In genomic region chr3:27415202-27415601, GRCh38 we compare ENCODE assay signal across 18 cellular contexts. TPM values are rescaled to one million over a fixed set of nuclear protein-coding genes. Genes with fewer than 3 reads are reported as not detected.
DNase-seq lines count a peak whose midpoint lies in the region; ATAC-seq and TF ChIP-seq lines count a peak whose summit lies in the region.
"Had no signal": no experiment of that assay in that cellular context is flagged by ENCODE, and none has a peak within 500 bp of the region (broad histone marks: within the 10 kb centered on the region; RNA-seq: fewer than 3 reads in every experiment).

No MANE protein-coding gene starts in this region.

- peaks cover 10% of the 10 kb centered on the region; the same call in 2 of the 3 replicates for H3K4me1 Mint-ChIP-seq in GM23338
- no peaks in the 10 kb centered on the region for H3K4me1 Mint-ChIP-seq in nephron progenitor cell
- peaks cover 15% of the 10 kb centered on the region for H3K4me1 Mint-ChIP-seq in WTC11

- no peaks in the 10 kb centered on the region for H3K27me3 ChIP-seq in GM23338 (ENCODE audit: insufficient read depth)
- no peaks in the 10 kb centered on the region for H3K27me3 ChIP-seq in Panc1 (ENCODE audit: control insufficient read depth, insufficient read depth, low read length)
- H3K27me3 ChIP-seq: BLaER1 treated with 17β-estradiol and CSF1 and Interleukin-3, amounts not matched to agents 10 nM and 100 nM had no signal

- intact Hi-C loops in Panc1 (cut with micrococcal nuclease; ENCODE audit: unreplicated experiment), result no loop called here

- ATAC-seq in GM23338 (no peak), Panc1 (no peak), HG02571 (IDR thresholded peaks at IDR 0.05; ENCODE audit: unreplicated experiment) (no peak), WTC11 (no peak)
- ATAC-seq: A549; CD8-positive, alpha-beta T cell had no signal

- POLR2A ChIA-PET in Panc1 (lab: Charles Lee) (no interaction called here), WTC11 (lab: Charles Lee) (no interaction called here)

- TF ChIP-seq CTCF in GM23338 (conservative IDR thresholded peaks at IDR 0.05; ENCODE audit: low read depth in 2 of 2), result no peak
- TF ChIP-seq CTCF in Panc1 (IDR thresholded peaks at IDR 0.05), result no peak
- no peak for TF ChIP-seq CTCF in nephron progenitor cell (IDR thresholded peaks at IDR 0.05)
- no peak for TF ChIP-seq CTCF in WTC11 (IDR thresholded peaks at IDR 0.05)

- H3K27ac ChIP-seq in GM23338 (ENCODE audit: low read depth) (peak overlapping the region; percentile 20), Panc1 (ENCODE audit: low read length) (no peak overlapping the region)
- H3K27ac ChIP-seq: 22Rv1; A549; BLaER1 treated with 17β-estradiol and CSF1 and Interleukin-3, amounts not matched to agents 10 nM and 100 nM; C4-2B had no signal

- peaks cover 34% of the 10 kb centered on the region; the same call in 1 of the 2 replicates for H3K36me3 ChIP-seq in GM23338 (ENCODE audit: insufficient read depth)
- H3K36me3 ChIP-seq in Panc1 (ENCODE audit: control insufficient read depth, insufficient read depth, low read length), result peaks cover 64% of the 10 kb centered on the region

- H3K4me3 ChIP-seq in GM23338, result no peak overlapping the region
- H3K4me3 ChIP-seq in Panc1 (ENCODE audit: low read depth in 2 of 2, low read length in 2 of 2), result no peak overlapping the region
- H3K4me3 ChIP-seq: A549; BLaER1 treated with 17β-estradiol and CSF1 and Interleukin-3, amounts not matched to agents 10 nM and 100 nM had no signal

- no peak overlapping the region for H3K4me3 Mint-ChIP-seq in GM23338
- no peak overlapping the region for H3K4me3 Mint-ChIP-seq in nephron progenitor cell
- H3K4me3 Mint-ChIP-seq in WTC11, result no peak overlapping the region
- H3K4me3 Mint-ChIP-seq: B cell; CD4-positive, alpha-beta T cell; CD8-positive, alpha-beta T cell had no signal

- CTCF ChIA-PET in Panc1 (lab: Charles Lee) (no interaction called here), WTC11 (lab: Charles Lee) (interaction anchor here (0.6 kb wide), 1 partner anchor 10 kb away, joined by 5 read pairs; no protein-coding TSS in a partner anchor)

- H3K9me3 ChIP-seq in Panc1 (ENCODE audit: control insufficient read depth, insufficient read depth, low read depth, low read length), result no peaks in the 10 kb centered on the region
- H3K9me3 ChIP-seq: A549; BLaER1 treated with 17β-estradiol and CSF1 and Interleukin-3, amounts not matched to agents 10 nM and 100 nM; Caco-2 had no signal

- H3K79me2 ChIP-seq in GM23338 (replicated peaks; ENCODE audit: insufficient read depth), result no peaks in the 10 kb centered on the region

- peaks cover 50% of the 10 kb centered on the region for H3K36me3 Mint-ChIP-seq in GM23338 (ENCODE audit: low read depth)
- peaks cover 66% of the 10 kb centered on the region for H3K36me3 Mint-ChIP-seq in nephron progenitor cell (ENCODE audit: low read depth)
- H3K36me3 Mint-ChIP-seq in WTC11, result peaks cover 51% of the 10 kb centered on the region

- TSS peak; percentile 3 for BruUV-seq in Panc1 (replicated peaks; lab: Mats Ljungman, UMichigan)

- no peaks in the 10 kb centered on the region for H3K27me3 Mint-ChIP-seq in GM23338 (ENCODE audit: insufficient read depth, low read depth, poor library complexity)
- no peaks in the 10 kb centered on the region for H3K27me3 Mint-ChIP-seq in nephron progenitor cell (ENCODE audit: low read depth, poor library complexity)
- no peaks in the 10 kb centered on the region for H3K27me3 Mint-ChIP-seq in WTC11 (ENCODE audit: low read depth)
- H3K27me3 Mint-ChIP-seq: B cell; CD4-positive, alpha-beta T cell had no signal

- H2AFZ ChIP-seq in GM23338, result no peak overlapping the region

- DNase-seq in GM23338 (ENCODE audit: low spot score) (no peak), Panc1 (ENCODE audit: low read depth, low spot score) (no peak), nephron progenitor cell (no peak), WTC11 (ENCODE audit: low spot score) (no peak), anterior cingulate cortex (lab: John Stamatoyannopoulos, UW) (no peak)
- DNase-seq: AML-193; Caco-2; Calu3; CD4-positive, alpha-beta T cell; CD8-positive, alpha-beta T cell; DMS79 treated with DMSO at 0.1 percent for 48 hours; GF-D8 had no signal

- no peak overlapping the region for H3K27ac Mint-ChIP-seq in GM23338
- H3K27ac Mint-ChIP-seq in nephron progenitor cell, result peak overlapping the region; percentile 50
- no peak overlapping the region for H3K27ac Mint-ChIP-seq in WTC11
- H3K27ac Mint-ChIP-seq: B cell; CD4-positive, alpha-beta T cell; CD8-positive, alpha-beta T cell had no signal

- no peaks in the 10 kb centered on the region for H3K9me2 ChIP-seq in GM23338 (ENCODE audit: insufficient read depth)

- H3K4me2 ChIP-seq in GM23338, result no peak overlapping the region
- H3K4me2 ChIP-seq: A549; BLaER1 treated with 17β-estradiol and CSF1 and Interleukin-3, amounts not matched to agents 10 nM and 100 nM had no signal

- H3K9me3 Mint-ChIP-seq in GM23338, result no peaks in the 10 kb centered on the region; the same call in 2 of the 3 replicates
- no peaks in the 10 kb centered on the region for H3K9me3 Mint-ChIP-seq in nephron progenitor cell
- no peaks in the 10 kb centered on the region for H3K9me3 Mint-ChIP-seq in WTC11
- H3K9me3 Mint-ChIP-seq: CD4-positive, alpha-beta T cell; CD8-positive, alpha-beta T cell had no signal

- in situ Hi-C loops in Panc1 (cut with HindIII; ENCODE audit: low pct_unique_long_range_greater_than_20kb, low sequenced_read_pairs), result no loop called here

- H3F3A ChIP-seq in GM23338 (replicated peaks; ENCODE audit: low read depth), result no peaks in the 10 kb centered on the region

- no peaks in the 10 kb centered on the region; the same call in 1 of the 2 replicates for H3K4me1 ChIP-seq in GM23338 (ENCODE audit: insufficient read depth)
- H3K4me1 ChIP-seq in Panc1 (ENCODE audit: control insufficient read depth, insufficient read depth, low read length), result no peaks in the 10 kb centered on the region; the same call in 1 of the 2 replicates
- H3K4me1 ChIP-seq: A549, Caco-2 had no signal

- H4K20me1 ChIP-seq in GM23338 (replicated peaks; ENCODE audit: insufficient read depth), result no peaks in the 10 kb centered on the region

TF ChIP-seq in GM23338, 12 proteins besides CTCF, POLR2A, EP300 and RAD21 (continues in another document):
- TF ChIP-seq REST (IDR thresholded peaks at IDR 0.05; ENCODE audit: unreplicated experiment) (no peak), NANOG (IDR thresholded peaks at IDR 0.05; ENCODE audit: borderline replicate concordance) (no peak)

TF ChIP-seq in WTC11, 78 proteins besides CTCF, POLR2A, EP300 and RAD21 (continues in another document):
- no peak for TF ChIP-seq ZNF281 (CRISPR knock-in tag; IDR thresholded peaks at IDR 0.05)
- TF ChIP-seq ZNF396 (CRISPR knock-in tag; IDR thresholded peaks at IDR 0.05; ENCODE audit: borderline replicate concordance), result no peak
- TF ChIP-seq ELF4 (CRISPR knock-in tag; IDR thresholded peaks at IDR 0.05; ENCODE audit: low read depth), result no peak
- TF ChIP-seq ARID4B (CRISPR knock-in tag; IDR thresholded peaks at IDR 0.05; ENCODE audit: borderline replicate concordance), result no peak

RNA-seq across cellular contexts. Expression of gene NEK10, which starts 46.0 kb away (rescaled TPM):
- 2.0 and 2.4 TPM in 2 replicates for total RNA-seq in GM23338 (2014; rRNA removed; shearing (Covaris generic))
- 0.55 TPM in 1 of 2 replicates, not detected in the other for polyA plus RNA-seq in GM23338 (2016; fragmentation: Nextera tagmentation; extraction: Ambion mirVana)
- 5.7 TPM for total RNA-seq in Panc1 (2021; ENCODE audit: unreplicated experiment)
- 0.94 TPM for polyA plus RNA-seq in Panc1 (2012; ENCODE audit: insufficient read length)
- 0.37 to 1.4 TPM (median 0.73 TPM) in 3 replicates for total RNA-seq in WTC11 (2021)
